ENCODE assay signal across 8 cellular contexts in the genomic region with DNA sequence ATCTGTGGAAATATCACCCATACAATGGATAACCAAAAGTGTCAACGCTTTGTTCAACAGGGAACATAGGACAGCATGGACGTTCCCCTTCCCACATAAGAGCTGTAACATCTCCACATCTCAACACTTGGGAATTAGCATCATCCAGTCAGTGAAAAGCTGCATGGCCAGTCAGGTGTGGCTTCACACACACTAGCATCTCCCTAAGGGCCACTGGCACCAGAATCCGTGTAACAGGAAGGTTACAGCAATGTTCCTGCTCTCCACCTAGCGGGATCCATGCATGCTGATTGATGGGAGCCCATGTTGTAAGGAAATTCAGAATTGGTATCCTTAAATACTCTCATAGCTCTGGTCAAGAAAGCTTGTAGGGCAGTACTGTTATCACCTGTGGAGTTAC.
"Had no signal": no experiment of that assay in that cellular context is flagged by ENCODE, and none has a peak within 500 bp of the region (broad histone marks: within the 10 kb centered on the region; RNA-seq: fewer than 3 reads in every experiment).

No MANE protein-coding gene starts in this region.

- DNase-seq: GDM1, GF-D8 had no signal

- ATAC-seq: GM12878 had no signal

- H3K4me3 ChIP-seq: GM12878 had no signal

- FAIRE-seq: G401.6, GM12878, GM12891, GM12892, GM18507, GM19239 had no signal
